In the genomic region with DNA sequence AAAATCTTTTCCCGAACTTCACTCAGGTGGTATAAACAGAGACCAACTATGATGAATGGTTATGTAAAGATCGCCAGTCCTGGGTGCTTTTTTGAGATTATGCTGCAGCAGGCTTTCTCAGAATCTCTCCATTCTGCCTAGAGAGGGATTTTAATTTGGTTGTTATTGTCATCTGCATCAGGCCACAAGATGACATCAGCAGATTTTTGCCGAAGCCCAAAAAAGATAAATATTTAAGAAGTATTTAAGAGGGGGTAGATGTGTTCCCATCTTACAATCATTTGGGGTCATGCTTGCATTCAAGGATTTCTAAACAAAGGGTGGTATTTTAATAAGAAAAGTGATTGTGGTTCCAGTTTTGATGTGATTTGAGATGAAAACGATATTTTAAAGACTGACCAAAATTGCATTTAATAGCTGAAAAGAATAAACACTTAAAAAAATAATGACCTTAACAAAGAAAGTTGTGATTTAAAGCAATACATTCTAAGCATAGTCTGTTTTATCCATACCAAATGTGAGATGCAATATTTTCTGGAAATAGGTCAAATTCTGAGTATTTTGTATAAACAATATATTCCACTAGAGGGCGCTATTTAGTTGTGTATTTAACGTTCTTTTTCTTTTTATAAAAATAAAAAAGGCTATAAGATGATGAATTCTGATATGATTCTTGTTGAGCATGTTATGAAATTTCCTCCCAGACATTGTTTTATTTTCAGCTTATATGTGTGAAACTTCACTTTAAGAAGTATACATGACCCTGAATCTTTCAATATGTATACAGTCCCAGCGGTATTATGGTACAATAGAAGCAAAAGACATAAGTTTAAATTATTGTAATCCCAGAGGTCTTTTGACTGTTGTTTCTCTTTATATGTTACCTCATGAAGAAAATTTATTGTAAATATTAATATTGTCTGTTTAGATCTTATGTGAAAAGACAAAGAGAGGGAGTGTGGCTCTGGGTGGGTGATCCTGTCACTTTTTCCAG, we compare ENCODE assay signal across 1 cellular context.
TF ChIP-seq lines count a peak whose summit lies in the region.

No MANE protein-coding gene starts in this region.

TF ChIP-seq in H1, 55 proteins besides CTCF, POLR2A, EP300 and RAD21 (continued from another document):
- TF ChIP-seq USF2 (IDR thresholded peaks at IDR 0.05; ENCODE audit: low read length) = no peak
- TF ChIP-seq FOSL1 (IDR thresholded peaks at IDR 0.05; ENCODE audit: insufficient read depth, low read depth, low read length) = no peak
- no peak for TF ChIP-seq SUZ12 (IDR thresholded peaks at IDR 0.05; ENCODE audit: low read length)
- TF ChIP-seq TAF7 (optimal IDR thresholded peaks at IDR 0.05; ENCODE audit: borderline replicate concordance, low read depth, low read length) = no peak
